8 cellular contexts compared by ENCODE assay signal in the genomic region with DNA sequence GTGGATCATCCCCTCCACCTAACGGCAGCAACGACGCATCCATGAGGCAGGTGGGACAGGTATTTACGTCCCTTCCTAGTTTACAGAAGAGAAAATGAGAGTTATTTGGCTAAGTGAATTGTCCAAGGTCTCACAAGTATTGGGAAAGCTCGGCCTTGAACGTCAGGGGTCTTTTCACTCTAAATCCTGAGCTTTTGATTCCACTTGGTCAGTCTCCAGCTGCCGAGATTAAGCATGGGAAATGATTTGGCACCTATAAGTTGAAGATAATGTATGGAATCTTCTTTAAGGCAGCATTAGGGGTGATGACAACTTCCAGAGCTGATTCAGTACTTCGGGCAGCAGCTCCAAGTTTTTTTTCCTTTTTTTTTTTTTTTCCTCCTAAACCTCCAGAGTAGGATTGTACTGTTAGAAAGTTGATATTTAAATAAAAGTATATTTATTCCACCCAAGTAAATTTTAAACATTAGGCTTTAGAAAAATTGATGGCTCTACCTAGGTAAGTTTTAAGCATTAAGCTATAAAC. TPM values are rescaled to one million over a fixed set of nuclear protein-coding genes. Genes with fewer than 3 reads are reported as not detected.
DNase-seq lines count a peak whose midpoint lies in the region; ATAC-seq and TF ChIP-seq lines count a peak whose summit lies in the region.

No MANE protein-coding gene starts in this region.

- no peaks in the 10 kb centered on the region for H3K9me3 Mint-ChIP-seq in HFFc6

- H3K27ac ChIP-seq in breast epithelium, result peak overlapping the region; percentile 63 to 75
- no peak overlapping the region for H3K27ac ChIP-seq in mucosa of rectum (ENCODE audit: low read depth in 2 of 2, low read length in 2 of 2)

- H3K4me3 Mint-ChIP-seq in HFFc6, result peak overlapping the region; percentile 89

- H3K9ac ChIP-seq in mucosa of rectum (ENCODE audit: low read depth in 1 of 2, low read length in 2 of 2), result peak overlapping the region; percentile 34 to 67

- no peaks in the 10 kb centered on the region for H3K36me3 Mint-ChIP-seq in HFFc6 (ENCODE audit: low read depth)

- no peak for TF ChIP-seq POLR2A in breast epithelium (IDR thresholded peaks at IDR 0.05)

- H3K27me3 ChIP-seq in breast epithelium (no peaks in the 10 kb centered on the region), mucosa of rectum (ENCODE audit: control insufficient read depth in 2 of 2, insufficient read depth in 2 of 2, low read length in 2 of 2) (peaks cover 18 to 62% of the 10 kb centered on the region in 2 donors)

- intact Hi-C loops in breast epithelium (cut with DNase I; ENCODE audit: low total_unique reads), result no loop called here

- H3K4me1 Mint-ChIP-seq in HFFc6 (ENCODE audit: low read depth), result peaks cover 19% of the 10 kb centered on the region

- no peak overlapping the region for H3K27ac Mint-ChIP-seq in HFFc6

- H3K4me3 ChIP-seq in breast epithelium (peak overlapping the region; percentile 91 to 100 (median 96)), mucosa of rectum (ENCODE audit: low read length in 2 of 2) (peak overlapping the region; percentile 80 to 86)

- H3K9me3 ChIP-seq in breast epithelium (no peaks in the 10 kb centered on the region), mucosa of rectum (ENCODE audit: control insufficient read depth in 2 of 2, low read length in 2 of 2) (no peaks in the 10 kb centered on the region)

- DNase-seq in AG08395 (ENCODE audit: low spot score) (peak; percentile 35), HFFc6 (no peak), breast epithelium (ENCODE audit: low spot score in 2 of 2) (no peak), NCI-H1694 (lab: John Stamatoyannopoulos, UW) (no peak), GM10266 (ENCODE audit: extremely low spot score) (no peak), mesenteric fat pad (ENCODE audit: low spot score) (no peak)

- no peak for ATAC-seq in HG03097 (IDR thresholded peaks at IDR 0.05; ENCODE audit: low FRiP score, unreplicated experiment)

- H3K4me1 ChIP-seq in breast epithelium (no peaks in the 10 kb centered on the region), mucosa of rectum (ENCODE audit: control insufficient read depth in 2 of 2, insufficient read depth in 2 of 2, low read length in 2 of 2) (peaks cover 8 to 14% of the 10 kb centered on the region in 2 donors)

- H3K27me3 Mint-ChIP-seq in HFFc6 (ENCODE audit: insufficient read depth), result 0 out of 2 replicates have a peak, but pooled peaks cover 2% of the 10 kb centered on the region

- no peaks in the 10 kb centered on the region for H3K36me3 ChIP-seq in breast epithelium
- H3K36me3 ChIP-seq in mucosa of rectum (ENCODE audit: control insufficient read depth in 2 of 2, insufficient read depth in 2 of 2, low read length in 2 of 2), result no peaks in the 10 kb centered on the region

- TF ChIP-seq CTCF in HFFc6 (IDR thresholded peaks at IDR 0.05), result no peak
- TF ChIP-seq CTCF in breast epithelium (IDR thresholded peaks at IDR 0.05), result no peak
- TF ChIP-seq CTCF in GM10266 (IDR thresholded peaks at IDR 0.05; ENCODE audit: control insufficient read depth, insufficient read depth, low read depth, missing control alignments), result no peak

RNA-seq across cellular contexts. Expression of a gene that starts 0.7 kb away (rescaled TPM):
- total RNA-seq in HFFc6 (2021; fragmentation: NEBNext Ultra II Directional; extraction: Animal tissue kit (Norgen Biotek cat#: 25700)), result 1 to 10 TPM; 3.0 to 4.6 (median 3.7) TPM
- total RNA-seq in breast epithelium, result 10 to 100 TPM in 2 of 3 donors, 1 to 10 TPM in 1; 4.6 to 21.4 (median 16.4) TPM
- 8.0 TPM for total RNA-seq in mesenteric fat pad

RNA-seq across cellular contexts. Expression of a gene that starts 44.9 kb away (rescaled TPM):
- 100 to 1,000 TPM in 1 of 6 experiments, 10 to 100 TPM in 5; 65.0 to 100 (median 70.8) TPM for total RNA-seq in HFFc6 (2021; fragmentation: NEBNext Ultra II Directional; extraction: Animal tissue kit (Norgen Biotek cat#: 25700))
- total RNA-seq in breast epithelium (10 to 100 TPM; 36.4 to 64.5 (median 39.7) TPM), mesenteric fat pad (83.8 TPM)

RNA-seq across cellular contexts. Expression of a gene that starts 58.5 kb away (rescaled TPM):
- total RNA-seq in HFFc6 (2021; fragmentation: NEBNext Ultra II Directional; extraction: Animal tissue kit (Norgen Biotek cat#: 25700)), result 1 to 10 TPM in 2 of 6 experiments, under 1 TPM in 4; 0.48 to 1.0 (median 0.75) TPM
- total RNA-seq in breast epithelium (not detected), mesenteric fat pad (not detected)

Comparison
In these comparisons a context has a peak if more than half of its experiments do, and no peak if none do; other contexts are left out.
1. H3K27ac ChIP-seq: peak in breast epithelium (2 of 2); none in mucosa of rectum (0 of 2).